8 cellular contexts compared by ENCODE assay signal in the genomic region with DNA sequence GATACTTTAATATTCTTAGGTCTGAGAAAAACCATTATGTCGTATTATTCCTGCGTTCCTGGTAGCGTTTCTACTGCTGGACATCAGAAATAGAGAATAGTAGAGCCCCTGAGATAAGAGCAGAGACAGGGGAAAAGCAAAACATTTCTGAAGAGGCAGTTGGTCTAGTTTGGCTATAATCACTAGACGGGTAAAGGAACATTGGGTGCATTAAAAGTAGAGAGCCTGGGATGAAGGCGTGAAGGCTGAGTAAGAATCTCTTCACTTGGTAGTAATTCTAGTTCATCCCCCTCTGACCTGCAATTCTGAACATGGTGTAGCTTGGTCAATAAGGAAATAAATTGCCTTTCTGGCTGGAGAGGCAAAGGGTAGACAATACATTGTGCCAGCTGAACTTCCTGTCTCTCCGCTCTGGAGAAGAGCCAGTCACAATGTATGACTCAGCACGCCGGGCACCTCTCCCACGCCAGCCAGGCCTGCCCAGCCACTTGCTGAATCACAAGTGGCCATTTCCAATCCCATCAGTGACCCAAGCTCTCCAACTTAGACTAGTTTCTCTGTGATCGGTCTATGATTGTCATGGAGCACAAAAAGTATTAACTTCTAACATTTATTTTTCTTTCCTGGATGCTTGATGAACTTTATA.
DNase-seq lines count a peak whose midpoint lies in the region; ATAC-seq and TF ChIP-seq lines count a peak whose summit lies in the region.

No MANE protein-coding gene starts in this region.

- H3K4me3 ChIP-seq in GM23338 = no peak overlapping the region

- H3K36me3 ChIP-seq in GM23338 (ENCODE audit: insufficient read depth) = no peaks in the 10 kb centered on the region

- H3K27me3 ChIP-seq in GM23338 (ENCODE audit: insufficient read depth) = no peaks in the 10 kb centered on the region

- peak; percentile 66 for ATAC-seq in GM23338

- DNase-seq in GM23338 (ENCODE audit: low spot score) (peak; percentile 33), NCI-H748 treated with DMSO at 0.1 percent for 48 hours (lab: John Stamatoyannopoulos, UW) (peak; percentile 65), dermis blood vessel endothelial cell (peak; percentile 91), myocyte (ENCODE audit: low read depth) (peak; percentile 92), NCI-H128 (lab: John Stamatoyannopoulos, UW; ENCODE audit: unreplicated experiment) (no peak), hepatic stellate cell (ENCODE audit: low spot score) (no peak), GM10248 (ENCODE audit: extremely low spot score) (no peak)
- no peak for DNase-seq in activated CD8-positive, alpha-beta memory T cell treated with anti-CD3 and anti-CD28 coated beads, Interleukin-2, amount 50 U/mL, for 4 hours

- H3K79me2 ChIP-seq in GM23338 (replicated peaks; ENCODE audit: insufficient read depth) = no peaks in the 10 kb centered on the region

- no peaks in the 10 kb centered on the region for H3K9me2 ChIP-seq in GM23338 (ENCODE audit: insufficient read depth)

- H4K20me1 ChIP-seq in GM23338 (replicated peaks; ENCODE audit: insufficient read depth) = no peaks in the 10 kb centered on the region

- H3K4me1 ChIP-seq in GM23338 (ENCODE audit: insufficient read depth) = peaks cover 8% of the 10 kb centered on the region; the same call in 1 of the 2 replicates

- POLR2A ChIA-PET in GM10248 (lab: Yijun Ruan, JAX) = no interaction called here

- H3K4me2 ChIP-seq in GM23338 = no peak overlapping the region

- peaks cover 2% of the 10 kb centered on the region for H3K27me3 Mint-ChIP-seq in GM23338 (ENCODE audit: insufficient read depth, low read depth, poor library complexity)

- peak overlapping the region; percentile 53; the same call in 1 of the 2 replicates for H2AFZ ChIP-seq in GM23338

- H3K27ac ChIP-seq in GM23338 (ENCODE audit: low read depth) = no peak overlapping the region

- H3K4me3 Mint-ChIP-seq in GM23338 = no peak overlapping the region

- H3K27ac Mint-ChIP-seq in GM23338 = peak overlapping the region; percentile 79

- CTCF ChIA-PET in GM10248 (lab: Yijun Ruan, JAX) = interaction anchor here (1.0 to 1.7 kb wide), 3 partner anchors 10 to 59 kb away, joined by 3 to 4 read pairs (median 3); no protein-coding TSS in a partner anchor

- H3K36me3 Mint-ChIP-seq in GM23338 (ENCODE audit: low read depth) = no peaks in the 10 kb centered on the region

- H3F3A ChIP-seq in GM23338 (replicated peaks; ENCODE audit: low read depth) = no peaks in the 10 kb centered on the region

- TF ChIP-seq CTCF in GM23338 (conservative IDR thresholded peaks at IDR 0.05; ENCODE audit: low read depth in 2 of 2) (no peak), GM10248 (IDR thresholded peaks at IDR 0.05; ENCODE audit: control extremely low read depth, extremely low read depth, low read depth, missing control alignments) (no peak)

- peaks cover 7% of the 10 kb centered on the region for H3K4me1 Mint-ChIP-seq in GM23338

- no peaks in the 10 kb centered on the region for H3K9me3 Mint-ChIP-seq in GM23338

TF ChIP-seq in GM23338, 12 proteins besides CTCF, POLR2A, EP300 and RAD21 (continues in another document):
- TF ChIP-seq, protein P1, sequence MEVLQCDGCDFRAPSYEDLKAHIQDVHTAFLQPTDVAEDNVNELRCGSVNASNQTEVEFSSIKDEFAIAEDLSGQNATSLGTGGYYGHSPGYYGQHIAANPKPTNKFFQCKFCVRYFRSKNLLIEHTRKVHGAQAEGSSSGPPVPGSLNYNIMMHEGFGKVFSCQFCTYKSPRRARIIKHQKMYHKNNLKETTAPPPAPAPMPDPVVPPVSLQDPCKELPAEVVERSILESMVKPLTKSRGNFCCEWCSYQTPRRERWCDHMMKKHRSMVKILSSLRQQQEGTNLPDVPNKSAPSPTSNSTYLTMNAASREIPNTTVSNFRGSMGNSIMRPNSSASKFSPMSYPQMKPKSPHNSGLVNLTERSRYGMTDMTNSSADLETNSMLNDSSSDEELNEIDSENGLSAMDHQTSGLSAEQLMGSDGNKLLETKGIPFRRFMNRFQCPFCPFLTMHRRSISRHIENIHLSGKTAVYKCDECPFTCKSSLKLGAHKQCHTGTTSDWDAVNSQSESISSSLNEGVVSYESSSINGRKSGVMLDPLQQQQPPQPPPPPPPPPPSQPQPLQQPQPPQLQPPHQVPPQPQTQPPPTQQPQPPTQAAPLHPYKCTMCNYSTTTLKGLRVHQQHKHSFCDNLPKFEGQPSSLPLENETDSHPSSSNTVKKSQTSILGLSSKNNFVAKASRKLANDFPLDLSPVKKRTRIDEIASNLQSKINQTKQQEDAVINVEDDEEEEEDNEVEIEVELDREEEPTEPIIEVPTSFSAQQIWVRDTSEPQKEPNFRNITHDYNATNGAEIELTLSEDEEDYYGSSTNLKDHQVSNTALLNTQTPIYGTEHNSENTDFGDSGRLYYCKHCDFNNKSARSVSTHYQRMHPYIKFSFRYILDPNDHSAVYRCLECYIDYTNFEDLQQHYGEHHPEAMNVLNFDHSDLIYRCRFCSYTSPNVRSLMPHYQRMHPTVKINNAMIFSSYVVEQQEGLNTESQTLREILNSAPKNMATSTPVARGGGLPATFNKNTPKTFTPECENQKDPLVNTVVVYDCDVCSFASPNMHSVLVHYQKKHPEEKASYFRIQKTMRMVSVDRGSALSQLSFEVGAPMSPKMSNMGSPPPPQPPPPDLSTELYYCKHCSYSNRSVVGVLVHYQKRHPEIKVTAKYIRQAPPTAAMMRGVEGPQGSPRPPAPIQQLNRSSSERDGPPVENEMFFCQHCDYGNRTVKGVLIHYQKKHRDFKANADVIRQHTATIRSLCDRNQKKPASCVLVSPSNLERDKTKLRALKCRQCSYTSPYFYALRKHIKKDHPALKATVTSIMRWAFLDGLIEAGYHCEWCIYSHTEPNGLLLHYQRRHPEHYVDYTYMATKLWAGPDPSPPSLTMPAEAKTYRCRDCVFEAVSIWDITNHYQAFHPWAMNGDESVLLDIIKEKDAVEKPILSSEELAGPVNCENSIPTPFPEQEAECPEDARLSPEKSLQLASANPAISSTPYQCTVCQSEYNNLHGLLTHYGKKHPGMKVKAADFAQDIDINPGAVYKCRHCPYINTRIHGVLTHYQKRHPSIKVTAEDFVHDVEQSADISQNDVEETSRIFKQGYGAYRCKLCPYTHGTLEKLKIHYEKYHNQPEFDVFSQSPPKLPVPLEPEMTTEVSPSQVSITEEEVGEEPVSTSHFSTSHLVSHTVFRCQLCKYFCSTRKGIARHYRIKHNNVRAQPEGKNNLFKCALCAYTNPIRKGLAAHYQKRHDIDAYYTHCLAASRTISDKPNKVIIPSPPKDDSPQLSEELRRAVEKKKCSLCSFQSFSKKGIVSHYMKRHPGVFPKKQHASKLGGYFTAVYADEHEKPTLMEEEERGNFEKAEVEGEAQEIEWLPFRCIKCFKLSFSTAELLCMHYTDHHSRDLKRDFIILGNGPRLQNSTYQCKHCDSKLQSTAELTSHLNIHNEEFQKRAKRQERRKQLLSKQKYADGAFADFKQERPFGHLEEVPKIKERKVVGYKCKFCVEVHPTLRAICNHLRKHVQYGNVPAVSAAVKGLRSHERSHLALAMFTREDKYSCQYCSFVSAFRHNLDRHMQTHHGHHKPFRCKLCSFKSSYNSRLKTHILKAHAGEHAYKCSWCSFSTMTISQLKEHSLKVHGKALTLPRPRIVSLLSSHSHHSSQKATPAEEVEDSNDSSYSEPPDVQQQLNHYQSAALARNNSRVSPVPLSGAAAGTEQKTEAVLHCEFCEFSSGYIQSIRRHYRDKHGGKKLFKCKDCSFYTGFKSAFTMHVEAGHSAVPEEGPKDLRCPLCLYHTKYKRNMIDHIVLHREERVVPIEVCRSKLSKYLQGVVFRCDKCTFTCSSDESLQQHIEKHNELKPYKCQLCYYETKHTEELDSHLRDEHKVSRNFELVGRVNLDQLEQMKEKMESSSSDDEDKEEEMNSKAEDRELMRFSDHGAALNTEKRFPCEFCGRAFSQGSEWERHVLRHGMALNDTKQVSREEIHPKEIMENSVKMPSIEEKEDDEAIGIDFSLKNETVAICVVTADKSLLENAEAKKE (CRISPR knock-in tag; IDR thresholded peaks at IDR 0.05) = no peak
- no peak for TF ChIP-seq STAT1 (IDR thresholded peaks at IDR 0.05; ENCODE audit: unreplicated experiment)
- no peak for TF ChIP-seq NANOG (IDR thresholded peaks at IDR 0.05; ENCODE audit: borderline replicate concordance)
- no peak for TF ChIP-seq EZH2phosphoT487 (IDR thresholded peaks at IDR 0.05; ENCODE audit: unreplicated experiment)
- TF ChIP-seq ZNF331 (CRISPR knock-in tag; IDR thresholded peaks at IDR 0.05; ENCODE audit: low read depth) = no peak
- no peak for TF ChIP-seq EZH2 (IDR thresholded peaks at IDR 0.05; ENCODE audit: low read depth, unreplicated experiment)
- TF ChIP-seq POLR2AphosphoS5 (IDR thresholded peaks at IDR 0.05; ENCODE audit: low read depth) = no peak
- TF ChIP-seq JUNB (IDR thresholded peaks at IDR 0.05; ENCODE audit: unreplicated experiment) = no peak
- TF ChIP-seq CREB1 (CRISPR knock-in tag; IDR thresholded peaks at IDR 0.05; ENCODE audit: low read depth) = no peak
- TF ChIP-seq, protein P2, sequence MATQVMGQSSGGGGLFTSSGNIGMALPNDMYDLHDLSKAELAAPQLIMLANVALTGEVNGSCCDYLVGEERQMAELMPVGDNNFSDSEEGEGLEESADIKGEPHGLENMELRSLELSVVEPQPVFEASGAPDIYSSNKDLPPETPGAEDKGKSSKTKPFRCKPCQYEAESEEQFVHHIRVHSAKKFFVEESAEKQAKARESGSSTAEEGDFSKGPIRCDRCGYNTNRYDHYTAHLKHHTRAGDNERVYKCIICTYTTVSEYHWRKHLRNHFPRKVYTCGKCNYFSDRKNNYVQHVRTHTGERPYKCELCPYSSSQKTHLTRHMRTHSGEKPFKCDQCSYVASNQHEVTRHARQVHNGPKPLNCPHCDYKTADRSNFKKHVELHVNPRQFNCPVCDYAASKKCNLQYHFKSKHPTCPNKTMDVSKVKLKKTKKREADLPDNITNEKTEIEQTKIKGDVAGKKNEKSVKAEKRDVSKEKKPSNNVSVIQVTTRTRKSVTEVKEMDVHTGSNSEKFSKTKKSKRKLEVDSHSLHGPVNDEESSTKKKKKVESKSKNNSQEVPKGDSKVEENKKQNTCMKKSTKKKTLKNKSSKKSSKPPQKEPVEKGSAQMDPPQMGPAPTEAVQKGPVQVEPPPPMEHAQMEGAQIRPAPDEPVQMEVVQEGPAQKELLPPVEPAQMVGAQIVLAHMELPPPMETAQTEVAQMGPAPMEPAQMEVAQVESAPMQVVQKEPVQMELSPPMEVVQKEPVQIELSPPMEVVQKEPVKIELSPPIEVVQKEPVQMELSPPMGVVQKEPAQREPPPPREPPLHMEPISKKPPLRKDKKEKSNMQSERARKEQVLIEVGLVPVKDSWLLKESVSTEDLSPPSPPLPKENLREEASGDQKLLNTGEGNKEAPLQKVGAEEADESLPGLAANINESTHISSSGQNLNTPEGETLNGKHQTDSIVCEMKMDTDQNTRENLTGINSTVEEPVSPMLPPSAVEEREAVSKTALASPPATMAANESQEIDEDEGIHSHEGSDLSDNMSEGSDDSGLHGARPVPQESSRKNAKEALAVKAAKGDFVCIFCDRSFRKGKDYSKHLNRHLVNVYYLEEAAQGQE (IDR thresholded peaks at IDR 0.05; ENCODE audit: unreplicated experiment) = no peak

Comparison
In these comparisons a context has a peak if more than half of its experiments do, and no peak if none do; other contexts are left out.
1. DNase-seq: peak in GM23338 (single experiment), NCI-H748 treated with DMSO at 0.1 percent for 48 hours (single experiment), dermis blood vessel endothelial cell (single experiment) and myocyte (single experiment); none in NCI-H128 (single experiment), hepatic stellate cell (single experiment), activated CD8-positive, alpha-beta memory T cell treated with anti-CD3 and anti-CD28 coated beads, Interleukin-2, amount 50 U/mL, for 4 hours (single experiment) and GM10248 (single experiment).